In the genomic region with DNA sequence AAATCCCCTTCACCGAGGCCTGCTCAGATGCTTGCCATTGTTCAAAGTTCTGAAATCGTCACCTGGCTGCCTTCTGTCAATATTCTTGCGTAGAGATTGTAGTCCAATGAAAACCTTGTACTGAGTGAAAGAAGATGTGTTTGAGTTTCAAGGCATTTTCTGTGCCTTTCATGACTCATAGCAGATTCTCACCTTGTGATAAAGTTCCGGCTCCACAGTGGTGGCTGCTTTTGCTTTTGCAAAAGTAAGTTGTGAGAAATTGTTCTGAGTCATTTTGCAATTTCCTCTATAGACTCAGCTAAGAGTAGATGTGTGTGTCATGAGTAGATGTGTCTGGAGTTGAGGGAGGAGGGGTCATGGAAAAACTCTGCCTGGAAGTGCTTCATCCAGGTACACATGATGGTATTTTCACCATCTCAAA, we compare ENCODE assay signal across 8 cellular contexts. TPM values are rescaled to one million over a fixed set of nuclear protein-coding genes. Genes with fewer than 3 reads are reported as not detected.
DNase-seq lines count a peak whose midpoint lies in the region; ATAC-seq and TF ChIP-seq lines count a peak whose summit lies in the region.

No MANE protein-coding gene starts in this region.

- H3K4me1 Mint-ChIP-seq in type B pancreatic cell (ENCODE audit: unreplicated experiment) = peaks cover 5% of the 10 kb centered on the region

- TF ChIP-seq CTCF in AG10803 (conservative IDR thresholded peaks at IDR 0.05; ENCODE audit: low read length) = no peak
- no peak for TF ChIP-seq CTCF in fibroblast of villous mesenchyme (IDR thresholded peaks at IDR 0.05; ENCODE audit: insufficient read depth, low read depth, low read length)
- TF ChIP-seq CTCF in type B pancreatic cell (conservative IDR thresholded peaks at IDR 0.05) = no peak

- peak overlapping the region; percentile 78 for H3K27ac Mint-ChIP-seq in type B pancreatic cell

- no peak overlapping the region for H3K4me3 ChIP-seq in AG10803 (ENCODE audit: low read length)
- no peak overlapping the region for H3K4me3 ChIP-seq in fibroblast of villous mesenchyme (ENCODE audit: low read depth, low read length)

- DNase-seq in AG10803 (ENCODE audit: low read depth) (peak; percentile 78), fibroblast of villous mesenchyme (ENCODE audit: low read depth) (peak; percentile 83), type B pancreatic cell (ENCODE audit: extremely low spot score, unreplicated experiment) (no peak), C1 segment of cervical spinal cord (lab: John Stamatoyannopoulos, UW) (no peak), DMS153 (lab: John Stamatoyannopoulos, UW) (no peak)
- peak; percentile 71 for DNase-seq in activated CD4-positive, alpha-beta T cell treated with anti-CD3 and anti-CD28 coated beads for 48 hours

- no peaks in the 10 kb centered on the region for H3K27me3 Mint-ChIP-seq in type B pancreatic cell

- H3K4me3 Mint-ChIP-seq in type B pancreatic cell = peak overlapping the region; percentile 34

- H3K36me3 Mint-ChIP-seq in type B pancreatic cell = no peaks in the 10 kb centered on the region

- ATAC-seq in GM19328 (IDR thresholded peaks at IDR 0.05; ENCODE audit: unreplicated experiment) (peak; percentile 97), HG03280 (IDR thresholded peaks at IDR 0.05; ENCODE audit: unreplicated experiment) (peak; percentile 98)

- peaks cover 3% of the 10 kb centered on the region for H3K9me3 Mint-ChIP-seq in type B pancreatic cell

RNA-seq across cellular contexts. Expression of a gene that starts 39.8 kb away (rescaled TPM):
- total RNA-seq in fibroblast of villous mesenchyme (not detected in 2 replicates), type B pancreatic cell (ENCODE audit: low replicate concordance) (not detected in 2 replicates)

Comparison
In these comparisons a context has a peak if more than half of its experiments do, and no peak if none do; other contexts are left out.
1. DNase-seq: peak in AG10803 (single experiment), activated CD4-positive, alpha-beta T cell treated with anti-CD3 and anti-CD28 coated beads for 48 hours (single experiment) and fibroblast of villous mesenchyme (single experiment); none in type B pancreatic cell (single experiment), C1 segment of cervical spinal cord (0 of 14) and DMS153 (single experiment).